ENCODE assay signal across 14 cellular contexts in genomic region chr6:166543603-166544293, GRCh38. TPM values are rescaled to one million over a fixed set of nuclear protein-coding genes. Genes with fewer than 3 reads are reported as not detected.
"Had no signal": no experiment of that assay in that cellular context is flagged by ENCODE, and none has a peak within 500 bp of the region (broad histone marks: within the 10 kb centered on the region; RNA-seq: fewer than 3 reads in every experiment).

No MANE protein-coding gene starts in this region.

- ATAC-seq: activated CD4-positive, CD25-positive, alpha-beta regulatory T cell treated with anti-CD3 and anti-CD28 coated beads, Interleukin-2, amount 50 U/mL, for 24 hours; foreskin keratinocyte; left lobe of liver; stimulated activated effector memory CD8-positive, alpha-beta T cell treated with anti-CD3 and anti-CD28 coated beads, Interleukin-12 subunit alpha, Interleukin-12 subunit beta, amount 100 ng/mL, for 72 hours had no signal

- H3K27ac Mint-ChIP-seq: activated naive CD4-positive, alpha-beta T cell treated with anti-CD3 and anti-CD28 coated beads, Interleukin-2, amount 10 ng/mL, durations not matched to agents 7 days and 5 days; activated T-helper 2 cell treated with anti-CD3 and anti-CD28 coated beads, Interferon-gamma antibody, Interleukin-2, Interleukin-4, amounts not matched to agents 10 μg/mL and 5 μg/mL and 100 μg/mL, durations not matched to agents 14 hours and 24 hours and 36 hours; stimulated activated effector memory CD8-positive, alpha-beta T cell treated with anti-CD3 and anti-CD28 coated beads, Interleukin-12 subunit alpha, Interleukin-12 subunit beta, amount 100 ng/mL, for 72 hours; T-helper 2 cell treated with Interferon-gamma antibody and Interleukin-4, amounts not matched to agents 5 μg/mL and 100 μg/mL, for 36 hours had no signal

- H3K9me3 ChIP-seq: sigmoid colon had no signal

- H3K4me3 Mint-ChIP-seq: activated naive CD4-positive, alpha-beta T cell treated with anti-CD3 and anti-CD28 coated beads, Interleukin-2, amount 10 ng/mL, durations not matched to agents 7 days and 5 days; stimulated activated effector memory CD8-positive, alpha-beta T cell treated with anti-CD3 and anti-CD28 coated beads, Interleukin-12 subunit alpha, Interleukin-12 subunit beta, amount 100 ng/mL, for 72 hours; T-helper 2 cell treated with Interferon-gamma antibody and Interleukin-4, amounts not matched to agents 5 μg/mL and 100 μg/mL, for 36 hours had no signal

- H3K27ac ChIP-seq: foreskin keratinocyte, sigmoid colon had no signal

- H3K4me3 ChIP-seq: sigmoid colon had no signal

- H3K27me3 ChIP-seq: foreskin keratinocyte, sigmoid colon had no signal

- H3K27me3 Mint-ChIP-seq: activated naive CD4-positive, alpha-beta T cell treated with anti-CD3 and anti-CD28 coated beads, Interleukin-2, amount 10 ng/mL, durations not matched to agents 7 days and 5 days had no signal

- H3K4me1 ChIP-seq: foreskin keratinocyte had no signal

- DNase-seq: activated CD4-positive, alpha-beta T cell treated with anti-CD3 and anti-CD28 coated beads, Interleukin-2, amount 50 U/mL, for 1 hour; activated naive CD4-positive, alpha-beta T cell treated with anti-CD3 and anti-CD28 coated beads, Interleukin-2, amount 10 ng/mL, durations not matched to agents 7 days and 5 days; activated T-cell treated with anti-CD3 and anti-CD28 coated beads for 4 hours; foreskin keratinocyte; sigmoid colon; SW 1271 had no signal

- FAIRE-seq: astrocyte, bronchial epithelial cell, endothelial cell of umbilical vein had no signal

- H3K36me3 ChIP-seq: sigmoid colon had no signal

- H3K9me3 Mint-ChIP-seq: activated naive CD4-positive, alpha-beta T cell treated with anti-CD3 and anti-CD28 coated beads, Interleukin-2, amount 10 ng/mL, durations not matched to agents 7 days and 5 days; activated T-helper 2 cell treated with anti-CD3 and anti-CD28 coated beads, Interferon-gamma antibody, Interleukin-2, Interleukin-4, amounts not matched to agents 10 μg/mL and 5 μg/mL and 100 μg/mL, durations not matched to agents 14 hours and 24 hours and 36 hours; stimulated activated effector memory CD8-positive, alpha-beta T cell treated with anti-CD3 and anti-CD28 coated beads, Interleukin-12 subunit alpha, Interleukin-12 subunit beta, amount 100 ng/mL, for 72 hours; T-helper 2 cell treated with Interferon-gamma antibody and Interleukin-4, amounts not matched to agents 5 μg/mL and 100 μg/mL, for 36 hours had no signal

- H3K36me3 Mint-ChIP-seq: activated naive CD4-positive, alpha-beta T cell treated with anti-CD3 and anti-CD28 coated beads, Interleukin-2, amount 10 ng/mL, durations not matched to agents 7 days and 5 days had no signal

RNA-seq across cellular contexts. Expression of gene RAMACL, which starts 42.7 kb away (rescaled TPM):
- total RNA-seq: activated T-helper 2 cell treated with anti-CD3 and anti-CD28 coated beads, Interferon-gamma antibody, Interleukin-2, Interleukin-4, amounts not matched to agents 10 μg/mL and 5 μg/mL and 100 μg/mL, durations not matched to agents 14 hours and 24 hours and 36 hours had no signal
